In the genomic region with DNA sequence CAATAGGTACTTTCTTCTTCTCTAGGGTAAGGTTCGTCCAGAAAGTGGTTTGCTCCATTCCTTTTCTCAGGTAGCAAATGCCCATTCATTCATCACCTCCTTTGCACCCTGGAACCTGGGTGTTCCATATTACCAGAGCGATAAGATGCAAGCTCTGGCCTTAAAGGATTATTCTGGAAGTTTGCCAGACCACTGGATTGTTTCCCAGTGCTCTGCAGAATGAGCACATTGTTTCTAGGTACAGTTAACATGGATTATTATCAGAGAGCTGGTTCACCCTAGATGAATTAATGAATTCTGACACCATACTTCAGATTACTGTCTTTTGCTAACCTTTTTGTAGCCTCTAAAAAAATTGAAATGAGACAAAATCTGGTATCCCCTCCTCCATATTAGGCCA, we compare ENCODE assay signal across 31 cellular contexts.
DNase-seq lines count a peak whose midpoint lies in the region; ATAC-seq, FAIRE-seq and TF ChIP-seq lines count a peak whose summit lies in the region.
"Had no signal": no experiment of that assay in that cellular context is flagged by ENCODE, and none has a peak within 500 bp of the region (broad histone marks: within the 10 kb centered on the region; RNA-seq: fewer than 3 reads in every experiment).

No MANE protein-coding gene starts in this region.

- H3K9me1 ChIP-seq in endothelial cell of umbilical vein (replicated peaks; ENCODE audit: control insufficient read depth, extremely low read depth, insufficient read depth, low read length) = no peaks in the 10 kb centered on the region

- ATAC-seq in activated naive CD4-positive, alpha-beta T cell treated with anti-CD3 and anti-CD28 coated beads, Interleukin-2, amount 50 U/mL, for 72 hours = no peak
- ATAC-seq: activated CD8-positive, alpha-beta T cell treated with anti-CD3 and anti-CD28 coated beads for 36 hours; HCT116; heart left ventricle; HepG2; left ventricle myocardium superior; psoas muscle had no signal

- DNase-seq in NCI-H1092 treated with DMSO at 0.1 percent for 48 hours (lab: John Stamatoyannopoulos, UW) = peak; percentile 2
- no peak for DNase-seq in NCI-H1092 (lab: John Stamatoyannopoulos, UW)
- peak; percentile 26 for DNase-seq in NCI-H69 (lab: John Stamatoyannopoulos, UW)
- DNase-seq in endothelial cell of umbilical vein (ENCODE audit: low read depth, low spot score) = peak; percentile 36
- peak; percentile 70 for DNase-seq in retinal pigment epithelial cell (ENCODE audit: low read depth)
- DNase-seq in NCI-H510A treated with DMSO at 0.1 percent for 48 hours (lab: John Stamatoyannopoulos, UW) = no peak
- no peak for DNase-seq in neural progenitor cell (ENCODE audit: low spot score)
- DNase-seq in activated naive CD4-positive, alpha-beta T cell treated with anti-CD3 and anti-CD28 coated beads, Interleukin-2, amount 50 U/mL, for 72 hours (ENCODE audit: low spot score in 2 of 2) = no peak
- DNase-seq: activated CD4-positive, CD25-positive, alpha-beta regulatory T cell; activated CD8-positive, alpha-beta T cell treated with anti-CD3 and anti-CD28 coated beads for 36 hours; activated naive CD4-positive, alpha-beta T cell; activated T-cell treated with anti-CD3 and anti-CD28 coated beads, Interleukin-2, amount 50 U/mL, for 1 hour; COR-L47; effector CD8-positive, alpha-beta T cell; esophagus squamous epithelium; heart left ventricle; left ventricle myocardium superior; MM.1S; NCI-H1694 treated with DMSO at 0.1 percent for 48 hours; NCI-H345; psoas muscle; stimulated activated CD4-positive, alpha-beta T cell treated with anti-CD3 and anti-CD28 coated beads, Interleukin-4, amount 100 ng/mL, for 1 hour; T-helper 9 cell; transverse colon had no signal

- no peaks in the 10 kb centered on the region for H3F3A ChIP-seq in neural progenitor cell (ENCODE audit: low read depth)

- H3K4me1 ChIP-seq in endothelial cell of umbilical vein (ENCODE audit: control insufficient read depth, extremely low read depth, insufficient read depth, low read length) (no peaks in the 10 kb centered on the region), neural progenitor cell (no peaks in the 10 kb centered on the region)
- H3K4me1 ChIP-seq: esophagus squamous epithelium, heart left ventricle, psoas muscle, transverse colon had no signal

- H3K4me3 Mint-ChIP-seq in neural progenitor cell = no peak overlapping the region
- H3K4me3 Mint-ChIP-seq: activated CD8-positive, alpha-beta T cell treated with anti-CD3 and anti-CD28 coated beads for 36 hours; B cell; stimulated activated naive CD8-positive, alpha-beta T cell treated with anti-CD3 and anti-CD28 coated beads, Interleukin-15, Interleukin-2, amounts not matched to agents 100 ng/mL and 50 ng/mL, for 24 hours had no signal

- BruUV-seq in endothelial cell of umbilical vein (replicated peaks; lab: Mats Ljungman, UMichigan) = no TSS peak

- no peaks in the 10 kb centered on the region for H4K20me1 ChIP-seq in endothelial cell of umbilical vein (replicated peaks; ENCODE audit: control insufficient read depth, extremely low read depth, insufficient read depth, low read length)
- no peaks in the 10 kb centered on the region for H4K20me1 ChIP-seq in neural progenitor cell (ENCODE audit: low read depth)

- H3K4me2 ChIP-seq in endothelial cell of umbilical vein (ENCODE audit: insufficient read depth, low read length) (no peak overlapping the region), neural progenitor cell (no peak overlapping the region)
- H3K4me2 ChIP-seq: smooth muscle cell had no signal

- CTCF ChIA-PET in endothelial cell of umbilical vein (lab: Charles Lee) = interaction anchor here (1.1 to 1.5 kb wide), 2 partner anchors 11 to 47 kb away, joined by 3 to 4 read pairs; no protein-coding TSS in a partner anchor

- POLR2A ChIA-PET in endothelial cell of umbilical vein (lab: Charles Lee) = no interaction called here

- intact Hi-C loops in endothelial cell of umbilical vein (cut with micrococcal nuclease) = no loop called here

- no peaks in the 10 kb centered on the region for H3K27me3 Mint-ChIP-seq in neural progenitor cell (ENCODE audit: insufficient read depth, low read depth)
- H3K27me3 Mint-ChIP-seq: activated CD8-positive, alpha-beta T cell treated with anti-CD3 and anti-CD28 coated beads for 36 hours; B cell; stimulated activated naive CD8-positive, alpha-beta T cell treated with anti-CD3 and anti-CD28 coated beads, Interleukin-15, Interleukin-2, amounts not matched to agents 100 ng/mL and 50 ng/mL, for 24 hours had no signal

- no peak for TF ChIP-seq POLR2A in endothelial cell of umbilical vein (IDR thresholded peaks at IDR 0.05; ENCODE audit: low read depth, low read length)

- H3K27ac ChIP-seq in endothelial cell of umbilical vein (ENCODE audit: insufficient read depth, low read depth, low read length) (no peak overlapping the region), neural progenitor cell (no peak overlapping the region)
- H3K27ac ChIP-seq: esophagus squamous epithelium, heart left ventricle, psoas muscle, transverse colon had no signal

- no peaks in the 10 kb centered on the region for H3K9me3 ChIP-seq in endothelial cell of umbilical vein (replicated peaks; ENCODE audit: control insufficient read depth, insufficient read depth, low read length)
- no peaks in the 10 kb centered on the region for H3K9me3 ChIP-seq in neural progenitor cell (ENCODE audit: low read depth)
- H3K9me3 ChIP-seq: esophagus squamous epithelium, heart left ventricle, psoas muscle, transverse colon had no signal

- H3K27me3 ChIP-seq in endothelial cell of umbilical vein (ENCODE audit: control insufficient read depth in 2 of 2, insufficient read depth in 2 of 2, low read length in 2 of 2) = no peaks in the 10 kb centered on the region
- no peaks in the 10 kb centered on the region for H3K27me3 ChIP-seq in neural progenitor cell
- H3K27me3 ChIP-seq: esophagus squamous epithelium, heart left ventricle, transverse colon had no signal

- no peaks in the 10 kb centered on the region for H3K4me1 Mint-ChIP-seq in neural progenitor cell
- H3K4me1 Mint-ChIP-seq: B cell had no signal

- TF ChIP-seq CTCF in endothelial cell of umbilical vein (IDR thresholded peaks at IDR 0.05; ENCODE audit: extremely low read depth in 1 of 2, insufficient read depth in 1 of 2, low read depth in 1 of 2, low read length in 2 of 2) = no peak
- no peak for TF ChIP-seq CTCF in retinal pigment epithelial cell (conservative IDR thresholded peaks at IDR 0.05; ENCODE audit: low read depth, low read length)
- TF ChIP-seq CTCF in neural progenitor cell (IDR thresholded peaks at IDR 0.05) = no peak

- no peaks in the 10 kb centered on the region for H3K36me3 Mint-ChIP-seq in neural progenitor cell
- no peaks in the 10 kb centered on the region for H3K36me3 Mint-ChIP-seq in activated naive CD4-positive, alpha-beta T cell treated with anti-CD3 and anti-CD28 coated beads, Interleukin-2, amount 50 U/mL, for 72 hours

- H3K9ac ChIP-seq in endothelial cell of umbilical vein (replicated peaks; ENCODE audit: extremely low read depth, insufficient read depth, low read length) (no peak overlapping the region), neural progenitor cell (no peak overlapping the region)

- H3K79me2 ChIP-seq in endothelial cell of umbilical vein (ENCODE audit: control insufficient read depth, insufficient read depth, low read length) (no peaks in the 10 kb centered on the region), neural progenitor cell (ENCODE audit: low read depth) (no peaks in the 10 kb centered on the region)

- dilution Hi-C loops in endothelial cell of umbilical vein (cut with MboI; ENCODE audit: extremely low pct_ligation_motif_present, low sequenced_read_pairs) = no loop called here

- H2AFZ ChIP-seq in endothelial cell of umbilical vein (ENCODE audit: low read depth, low read length) (no peak overlapping the region), neural progenitor cell (replicated peaks) (no peak overlapping the region)

- no peak for FAIRE-seq in endothelial cell of umbilical vein (lab: Jason Lieb, UNC)
- FAIRE-seq: GM18507, HepG2, RCC 7860 had no signal

- no peak overlapping the region for H3K27ac Mint-ChIP-seq in neural progenitor cell
- H3K27ac Mint-ChIP-seq in activated naive CD4-positive, alpha-beta T cell treated with anti-CD3 and anti-CD28 coated beads, Interleukin-2, amount 50 U/mL, for 72 hours = no peak overlapping the region
- H3K27ac Mint-ChIP-seq: activated CD8-positive, alpha-beta T cell treated with anti-CD3 and anti-CD28 coated beads for 36 hours; B cell; stimulated activated naive CD8-positive, alpha-beta T cell treated with anti-CD3 and anti-CD28 coated beads, Interleukin-15, Interleukin-2, amounts not matched to agents 100 ng/mL and 50 ng/mL, for 24 hours had no signal

- no peak overlapping the region for H3K4me3 ChIP-seq in endothelial cell of umbilical vein (replicated peaks in 1 of 3; ENCODE audit: insufficient read depth in 1 of 3, low read depth in 1 of 3, low read length in 3 of 3)
- no peak overlapping the region for H3K4me3 ChIP-seq in retinal pigment epithelial cell (ENCODE audit: low read length)
- no peak overlapping the region for H3K4me3 ChIP-seq in neural progenitor cell
- H3K4me3 ChIP-seq: esophagus squamous epithelium, heart left ventricle, psoas muscle, smooth muscle cell, transverse colon had no signal

- H3K9me3 Mint-ChIP-seq in neural progenitor cell = peaks cover 2% of the 10 kb centered on the region
- H3K9me3 Mint-ChIP-seq in activated naive CD4-positive, alpha-beta T cell treated with anti-CD3 and anti-CD28 coated beads, Interleukin-2, amount 50 U/mL, for 72 hours = peaks cover 4 to 5% of the 10 kb centered on the region in 2 donors
- H3K9me3 Mint-ChIP-seq: activated CD8-positive, alpha-beta T cell treated with anti-CD3 and anti-CD28 coated beads for 36 hours had no signal

- H3K36me3 ChIP-seq in endothelial cell of umbilical vein (ENCODE audit: control insufficient read depth in 2 of 2, extremely low read depth in 1 of 2, insufficient read depth in 2 of 2, low read length in 2 of 2) (no peaks in the 10 kb centered on the region), neural progenitor cell (no peaks in the 10 kb centered on the region)
- H3K36me3 ChIP-seq: esophagus squamous epithelium, heart left ventricle, transverse colon had no signal

TF ChIP-seq in endothelial cell of umbilical vein, 7 proteins besides CTCF, POLR2A, EP300 and RAD21 (continues in another document):
- TF ChIP-seq JUN (IDR thresholded peaks at IDR 0.05; ENCODE audit: borderline replicate concordance, insufficient read depth, insufficient read length, low read depth) = no peak
- no peak for TF ChIP-seq EZH2 (IDR thresholded peaks at IDR 0.05; ENCODE audit: borderline replicate concordance, low read depth, low read length, severe bottlenecking)
- TF ChIP-seq MAX (IDR thresholded peaks at IDR 0.05; ENCODE audit: insufficient read depth, insufficient read length) = no peak
- TF ChIP-seq POLR2AphosphoS5 (IDR thresholded peaks at IDR 0.05; ENCODE audit: insufficient read depth, low read depth, low read length) = no peak
- TF ChIP-seq FOS (IDR thresholded peaks at IDR 0.05; ENCODE audit: borderline replicate concordance, insufficient read depth, low read length) = no peak
- TF ChIP-seq MYC (IDR thresholded peaks at IDR 0.05; ENCODE audit: low read depth, low read length) = no peak

Comparison
In these comparisons a context has a peak if more than half of its experiments do, and no peak if none do; other contexts are left out.
1. DNase-seq: peak in NCI-H1092 treated with DMSO at 0.1 percent for 48 hours (single experiment), NCI-H69 (single experiment), endothelial cell of umbilical vein (single experiment) and retinal pigment epithelial cell (single experiment); none in NCI-H1092 (single experiment), NCI-H510A treated with DMSO at 0.1 percent for 48 hours (single experiment), neural progenitor cell (single experiment) and activated naive CD4-positive, alpha-beta T cell treated with anti-CD3 and anti-CD28 coated beads, Interleukin-2, amount 50 U/mL, for 72 hours (0 of 2).